In genomic region chr22:26658161-26658560, GRCh38 we compare ENCODE assay signal across 1 cellular context.
TF ChIP-seq lines count a peak whose summit lies in the region.

No MANE protein-coding gene starts in this region.

TF ChIP-seq in H1, 55 proteins besides CTCF, POLR2A, EP300 and RAD21 (continued from another document):
- TF ChIP-seq BACH1 (IDR thresholded peaks at IDR 0.05; ENCODE audit: low read length) (no peak), SAP30 (IDR thresholded peaks at IDR 0.05; ENCODE audit: insufficient read depth, insufficient replicate concordance, low read length) (peak; percentile 13), HDAC2 (IDR thresholded peaks at IDR 0.05; ENCODE audit: borderline replicate concordance in 1 of 2, low read depth in 2 of 2, low read length in 2 of 2) (peak in 1 of 2 experiments; percentile 68; a peak in 1 of 4 replicates), SP1 (IDR thresholded peaks at IDR 0.05; ENCODE audit: low read depth, low read length) (no peak), POLR2AphosphoS5 (IDR thresholded peaks at IDR 0.05; ENCODE audit: low read depth, low read length) (no peak), KDM5A (IDR thresholded peaks at IDR 0.05; ENCODE audit: low read length) (no peak), JUND (IDR thresholded peaks at IDR 0.05; ENCODE audit: low read length) (no peak), SIN3A (conservative IDR thresholded peaks at IDR 0.05 in 1 of 2, IDR thresholded peaks at IDR 0.05 in 1 of 2; ENCODE audit: low read depth in 1 of 2, low read length in 2 of 2) (0 out of 4 replicates have a peak, but pooled peaks of 1 of the 2 experiments have one; percentile 31), RNF2 (IDR thresholded peaks at IDR 0.05; ENCODE audit: borderline replicate concordance, low read depth, low read length, missing control alignments, poor library complexity, severe bottlenecking) (no peak)
